8 cellular contexts compared by ENCODE assay signal in the genomic region with DNA sequence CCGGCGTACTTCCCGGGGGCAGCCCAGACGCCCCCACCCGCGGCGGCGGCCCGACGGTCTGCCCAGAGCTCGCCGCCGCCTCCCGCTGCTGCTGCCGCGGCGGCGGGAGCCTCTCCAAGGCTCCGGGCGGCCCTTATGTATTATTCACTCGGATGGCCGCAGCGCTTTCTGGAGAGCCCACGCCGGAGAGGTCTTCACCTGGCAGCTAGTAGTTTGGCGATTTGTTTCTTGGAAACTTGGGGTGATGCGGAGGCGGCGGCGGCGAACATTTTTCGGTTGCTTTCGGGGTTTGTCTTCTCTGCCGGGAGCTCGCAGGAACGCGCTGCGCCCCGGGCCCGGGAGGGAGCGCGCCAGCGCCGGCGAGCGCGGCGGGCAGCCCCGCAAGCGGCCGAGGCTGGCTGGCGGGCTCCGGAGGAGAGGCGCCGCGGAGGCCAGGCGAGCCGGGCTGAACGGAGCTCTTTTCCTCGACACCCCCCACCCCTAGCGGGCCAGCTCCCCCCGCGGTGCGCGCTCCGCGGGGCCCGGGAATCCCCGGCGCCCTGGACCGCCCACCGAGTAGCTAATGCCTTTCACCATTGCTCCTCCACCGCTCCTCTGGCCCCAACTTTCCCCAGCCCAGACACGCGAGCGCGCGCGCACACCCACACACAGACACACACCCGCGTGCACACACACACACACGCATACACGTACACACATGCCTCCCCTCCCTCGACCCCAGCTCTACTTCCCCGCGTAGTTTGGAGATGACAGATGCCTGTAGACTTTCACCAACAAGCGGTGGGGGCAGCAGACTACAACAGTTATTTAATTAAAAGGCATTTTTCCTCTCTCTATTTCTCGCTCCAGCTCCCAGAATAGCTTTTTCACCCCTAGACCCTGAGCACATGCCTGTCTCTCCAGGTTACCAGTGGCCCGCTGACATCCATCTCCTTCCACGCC.
DNase-seq lines count a peak whose midpoint lies in the region; ATAC-seq and TF ChIP-seq lines count a peak whose summit lies in the region.

No MANE protein-coding gene starts in this region.

- H3K27me3 ChIP-seq in HUES48 (ENCODE audit: control insufficient read depth, insufficient read depth, low read length) (peaks cover 39% of the 10 kb centered on the region), tibial nerve (peaks cover 0 to 29% of the 10 kb centered on the region in 2 donors)

- peak overlapping the region; percentile 77 for H3K4me3 ChIP-seq in HUES48 (ENCODE audit: low read depth, low read length)
- H3K4me3 ChIP-seq in epithelial cell of proximal tubule (ENCODE audit: low read depth, low read length): peak overlapping the region; percentile 64
- H3K4me3 ChIP-seq in tibial nerve: peak overlapping the region; percentile 46 to 88 (median 62)

- no peak for ATAC-seq in HG03457 (IDR thresholded peaks at IDR 0.05; ENCODE audit: unreplicated experiment)
- ATAC-seq in HG03095 (IDR thresholded peaks at IDR 0.05; ENCODE audit: unreplicated experiment): no peak

- no peaks in the 10 kb centered on the region for H3K36me3 ChIP-seq in HUES48 (ENCODE audit: control insufficient read depth, insufficient read depth, low read length)
- no peaks in the 10 kb centered on the region for H3K36me3 ChIP-seq in tibial nerve

- TF ChIP-seq POLR2A in tibial nerve (IDR thresholded peaks at IDR 0.05): no peak

- intact Hi-C loops in activated CD4-positive, alpha-beta memory T cell treated with anti-CD3 and anti-CD28 coated beads for 36 hours (cut with micrococcal nuclease): loop anchor here (2.0 to 10.0 kb wide), 3 partner anchors 114 to 904 kb away; a partner anchor contains a TSS

- H3K27ac ChIP-seq in HUES48 (ENCODE audit: low read depth, low read length) (peak overlapping the region; percentile 33), tibial nerve (peak overlapping the region in 3 of 4 donors; percentile 47 to 79 (median 60))

- no peak overlapping the region for H3K27ac Mint-ChIP-seq in activated CD4-positive, alpha-beta memory T cell treated with anti-CD3 and anti-CD28 coated beads for 36 hours

- peak overlapping the region; percentile 26; the same call in 1 of the 2 replicates for H3K9ac ChIP-seq in HUES48 (ENCODE audit: low read depth, low read length)

- 0 to 1% methylated on average over 44 to 63 of the region's 90 CpGs for WGBS in tibial nerve, 2 donors

- peak; percentile 74 for DNase-seq in DMS 273 (lab: John Stamatoyannopoulos, UW; ENCODE audit: unreplicated experiment)
- peak; percentile 38 for DNase-seq in activated CD4-positive, alpha-beta memory T cell treated with anti-CD3 and anti-CD28 coated beads for 36 hours
- no peak for DNase-seq in epithelial cell of proximal tubule (ENCODE audit: low read depth)
- DNase-seq in myocyte (ENCODE audit: low read depth): peak; percentile 51
- DNase-seq in tibial nerve (ENCODE audit: low spot score in 2 of 2): peak in 1 of 2 donors; percentile 35

- no peaks in the 10 kb centered on the region for H3K36me3 Mint-ChIP-seq in activated CD4-positive, alpha-beta memory T cell treated with anti-CD3 and anti-CD28 coated beads for 36 hours

- no peak for TF ChIP-seq EP300 in tibial nerve (IDR thresholded peaks at IDR 0.05)

- H3K4me1 Mint-ChIP-seq in activated CD4-positive, alpha-beta memory T cell treated with anti-CD3 and anti-CD28 coated beads for 36 hours (ENCODE audit: low read depth): peaks cover 25% of the 10 kb centered on the region

- TF ChIP-seq CTCF in epithelial cell of proximal tubule (conservative IDR thresholded peaks at IDR 0.05; ENCODE audit: low read depth, low read length): peak; percentile 16
- TF ChIP-seq CTCF in tibial nerve (IDR thresholded peaks at IDR 0.05): no peak

- POLR2A ChIA-PET in activated CD4-positive, alpha-beta memory T cell treated with anti-CD3 and anti-CD28 coated beads for 36 hours (lab: Charles Lee): interaction anchor here (1.4 kb wide), 1 partner anchor 114 kb away, joined by 3 read pairs; no protein-coding TSS in a partner anchor

- H3K9me3 ChIP-seq in HUES48 (ENCODE audit: control insufficient read depth, insufficient read depth, low read length) (no peaks in the 10 kb centered on the region), tibial nerve (no peaks in the 10 kb centered on the region)

- H3K4me3 Mint-ChIP-seq in activated CD4-positive, alpha-beta memory T cell treated with anti-CD3 and anti-CD28 coated beads for 36 hours: peak overlapping the region; percentile 81

- H3K4me1 ChIP-seq in HUES48 (ENCODE audit: control insufficient read depth, insufficient read depth, low read length) (peaks cover 35% of the 10 kb centered on the region), tibial nerve (peaks cover 0 to 36% (median 18%) of the 10 kb centered on the region in 4 donors)

- CTCF ChIA-PET in activated CD4-positive, alpha-beta memory T cell treated with anti-CD3 and anti-CD28 coated beads for 36 hours (lab: Charles Lee): interaction anchor here (0.6 to 1.8 kb wide), 3 partner anchors 19 to 234 kb away, joined by 4 read pairs; no protein-coding TSS in a partner anchor

- no peaks in the 10 kb centered on the region for H3K9me3 Mint-ChIP-seq in activated CD4-positive, alpha-beta memory T cell treated with anti-CD3 and anti-CD28 coated beads for 36 hours

- H3K27me3 Mint-ChIP-seq in activated CD4-positive, alpha-beta memory T cell treated with anti-CD3 and anti-CD28 coated beads for 36 hours: peaks cover 42% of the 10 kb centered on the region
